ENCODE assay signal across 12 cellular contexts in genomic region chr3:49462222-49462621, GRCh38. TPM values are rescaled to one million over a fixed set of nuclear protein-coding genes. Genes with fewer than 3 reads are reported as not detected.
A peak's percentile ranks its signal among the peaks of the same experiment; 100 is the strongest.
DNase-seq lines count a peak whose midpoint lies in the region; ATAC-seq, FAIRE-seq and TF ChIP-seq lines count a peak whose summit lies in the region.
"Had no signal": no experiment of that assay in that cellular context is flagged by ENCODE, and none has a peak within 500 bp of the region (broad histone marks: within the 10 kb centered on the region; RNA-seq: fewer than 3 reads in every experiment).

No MANE protein-coding gene starts in this region.

- 39 to 43% methylated on average over 3 of the region's 3 CpGs for WGBS in pancreas, 2 donors

- H3K4me1 ChIP-seq in SJSA1 (replicated peaks) (peaks cover 32% of the 10 kb centered on the region), pancreas (peaks cover 39 to 69% (median 57%) of the 10 kb centered on the region in 3 donors)

- no peaks in the 10 kb centered on the region for H3K9me3 ChIP-seq in SJSA1 (replicated peaks)
- H3K9me3 ChIP-seq in pancreas, result no peaks in the 10 kb centered on the region
- H3K9me3 ChIP-seq: vagina had no signal

- H3K27ac ChIP-seq in SJSA1, result peak overlapping the region; percentile 71
- H3K27ac ChIP-seq in pancreas, result peak overlapping the region; percentile 35 to 74 (median 54)
- H3K27ac ChIP-seq: vagina had no signal

- TF ChIP-seq CTCF in fibroblast of mammary gland (conservative IDR thresholded peaks at IDR 0.05; ENCODE audit: control insufficient read depth, insufficient read depth, low read depth, low read length), result no peak
- no peak for TF ChIP-seq CTCF in pancreas (IDR thresholded peaks at IDR 0.05)

- no peaks in the 10 kb centered on the region for H3K27me3 ChIP-seq in SJSA1 (replicated peaks)
- H3K27me3 ChIP-seq in pancreas, result no peaks in the 10 kb centered on the region
- H3K27me3 ChIP-seq: vagina had no signal

- ATAC-seq in pancreas (no peak), GM18870 (IDR thresholded peaks at IDR 0.05; ENCODE audit: unreplicated experiment) (no peak), HG03460 (IDR thresholded peaks at IDR 0.05; ENCODE audit: unreplicated experiment) (no peak)

- H3K4me3 ChIP-seq in SJSA1, result no peak overlapping the region
- H3K4me3 ChIP-seq in fibroblast of mammary gland (ENCODE audit: control insufficient read depth, low read depth, low read length), result no peak overlapping the region
- H3K4me3 ChIP-seq in pancreas, result no peak overlapping the region
- H3K4me3 ChIP-seq: vagina had no signal

- DNase-seq in ELF-1 (ENCODE audit: low read depth, low spot score) (peak; percentile 56), SJSA1 (ENCODE audit: low read depth in 1 of 2, low spot score in 2 of 2) (peak; percentile 71), fibroblast of mammary gland (ENCODE audit: low read depth) (peak; percentile 29), pancreas (peak in 1 of 6 donors; percentile 2), COR-L47 (lab: John Stamatoyannopoulos, UW) (no peak), head of caudate nucleus (no peak)
- DNase-seq: activated T-cell treated with anti-CD3 and anti-CD28 coated beads, Interleukin-2, amount 50 U/mL, for 48 hours; NCI-H2171 had no signal

- intact Hi-C loops in pancreas (cut with DNase I), result no loop called here
- intact Hi-C loops in head of caudate nucleus (cut with DNase I), result no loop called here

- H3K36me3 ChIP-seq in SJSA1 (no peaks in the 10 kb centered on the region), pancreas (no peaks in the 10 kb centered on the region)
- H3K36me3 ChIP-seq: vagina had no signal

- no peak for FAIRE-seq in pancreas (lab: Jason Lieb, UNC)
- FAIRE-seq: endometrium had no signal

RNA-seq across cellular contexts. Expression of gene DAG1, which starts 7.8 kb away (rescaled TPM):
- total RNA-seq in SJSA1 (2014; rRNA removed; shearing (Covaris generic)), result 52.1 and 69.5 TPM in 2 replicates
- 100 to 1,000 TPM in 1 of 6 donors, 10 to 100 TPM in 5; 60.8 to 108 (median 71.6) TPM for total RNA-seq in pancreas
- 10 to 100 TPM; 15.5 to 19.9 TPM for polyA plus RNA-seq in pancreas

RNA-seq across cellular contexts. Expression of gene NICN1, which starts 33.1 kb away (rescaled TPM):
- 6.2 TPM in 1 of 2 replicates, not detected in the other for total RNA-seq in SJSA1 (2014; rRNA removed; shearing (Covaris generic))
- total RNA-seq in pancreas, result 10 to 100 TPM in 1 of 6 donors, 1 to 10 TPM in 5; 5.3 to 12.6 (median 6.9) TPM
- polyA plus RNA-seq in pancreas, result 1 to 10 TPM; 9.8 to 9.9 TPM

RNA-seq across cellular contexts. Expression of gene AMT, which starts 39.9 kb away (rescaled TPM):
- 0.85 and 1.5 TPM in 2 replicates for total RNA-seq in SJSA1 (2014; rRNA removed; shearing (Covaris generic))
- 10 to 100 TPM in 5 of 6 donors, 1 to 10 TPM in 1; 9.2 to 21.5 (median 12.8) TPM for total RNA-seq in pancreas
- 10 to 100 TPM; 31.4 to 43.5 TPM for polyA plus RNA-seq in pancreas

RNA-seq across cellular contexts. Expression of gene TCTA, which starts 50.0 kb away (rescaled TPM):
- total RNA-seq in SJSA1 (2014; rRNA removed; shearing (Covaris generic)), result 21.6 and 21.7 TPM in 2 replicates
- total RNA-seq in pancreas, result 10 to 100 TPM in 5 of 6 donors, 1 to 10 TPM in 1; 8.5 to 14.8 (median 13.8) TPM
- 10 to 100 TPM; 13.8 to 33.1 TPM for polyA plus RNA-seq in pancreas

RNA-seq across cellular contexts. Expression of gene RHOA, which starts 50.4 kb away (rescaled TPM):
- total RNA-seq in SJSA1 (2014; rRNA removed; shearing (Covaris generic)), result 490 and 775 TPM in 2 replicates
- total RNA-seq in pancreas, result 100 to 1,000 TPM; 124 to 209 (median 145) TPM
- polyA plus RNA-seq in pancreas, result 100 to 1,000 TPM in 1 of 2 donors, 10 to 100 TPM in 1; 77.8 to 143 TPM

Comparison
In these comparisons a context has a peak if more than half of its experiments do, and no peak if none do; other contexts are left out.
1. DNase-seq: peak in ELF-1 (single experiment), SJSA1 (2 of 2) and fibroblast of mammary gland (single experiment); none in COR-L47 (single experiment) and head of caudate nucleus (0 of 42).